Comparison of ENCODE assay signal across 10 cellular contexts in genomic region chr1:22447581-22448215, GRCh38. TPM values are rescaled to one million over a fixed set of nuclear protein-coding genes. Genes with fewer than 3 reads are reported as not detected.
DNase-seq lines count a peak whose midpoint lies in the region; ATAC-seq, FAIRE-seq and TF ChIP-seq lines count a peak whose summit lies in the region.
"Had no signal": no experiment of that assay in that cellular context is flagged by ENCODE, and none has a peak within 500 bp of the region (broad histone marks: within the 10 kb centered on the region; RNA-seq: fewer than 3 reads in every experiment).

No MANE protein-coding gene starts in this region.

- WGBS in heart right ventricle, 2 donors = 24 to 37% methylated on average over 6 of the region's 6 CpGs
- 38% methylated on average over 6 of the region's 6 CpGs for WGBS in mammary epithelial cell (ENCODE audit: low coverage, missing lambda C conversion rate)

- H3K4me3 ChIP-seq in heart right ventricle (no peak overlapping the region), mammary epithelial cell (replicated peaks in 1 of 3; ENCODE audit: insufficient read depth in 1 of 3, low read depth in 2 of 3, low read length in 3 of 3) (no peak overlapping the region), kidney epithelial cell (ENCODE audit: low read depth, low read length) (no peak overlapping the region)
- H3K4me3 ChIP-seq: BLaER1 treated with 17β-estradiol and CSF1 and Interleukin-3, amounts not matched to agents 10 nM and 100 nM; HAP-1 had no signal

- no peak for FAIRE-seq in urothelium cell line (lab: Jason Lieb, UNC)

- H3K79me2 ChIP-seq in mammary epithelial cell (ENCODE audit: insufficient read depth, low read length) = peaks cover 9% of the 10 kb centered on the region

- peaks cover 0 to 7% (median 0%) of the 10 kb centered on the region in 7 donors for H3K27me3 ChIP-seq in heart right ventricle
- H3K27me3 ChIP-seq in mammary epithelial cell (ENCODE audit: insufficient read depth, low read length) = no peaks in the 10 kb centered on the region
- no peaks in the 10 kb centered on the region for H3K27me3 ChIP-seq in kidney epithelial cell (ENCODE audit: control insufficient read depth, insufficient read depth, low read length)
- H3K27me3 ChIP-seq: BLaER1 treated with 17β-estradiol and CSF1 and Interleukin-3, amounts not matched to agents 10 nM and 100 nM had no signal

- in situ Hi-C loops in mammary epithelial cell (cut with MboI; ENCODE audit: low sequenced_read_pairs in 2 of 2) = no loop called here

- BruUV-seq in mammary epithelial cell (replicated peaks; lab: Mats Ljungman, UMichigan) = no TSS peak

- no peak overlapping the region for H3K4me2 ChIP-seq in mammary epithelial cell (ENCODE audit: insufficient read depth, low read depth, low read length)
- H3K4me2 ChIP-seq: BLaER1 treated with 17β-estradiol and CSF1 and Interleukin-3, amounts not matched to agents 10 nM and 100 nM had no signal

- CTCF ChIA-PET in mammary epithelial cell (lab: Charles Lee; ENCODE audit: low non-redundant PET) = no interaction called here

- H3K9me3 ChIP-seq in heart right ventricle (peaks cover 0 to 6% (median 0%) of the 10 kb centered on the region in 11 donors), mammary epithelial cell (replicated peaks; ENCODE audit: insufficient read depth, low read length) (no peaks in the 10 kb centered on the region)
- H3K9me3 ChIP-seq: HAP-1 had no signal

- intact Hi-C loops in heart right ventricle (cut with DNase I) = no loop called here
- intact Hi-C loops in cardiac septum (cut with DNase I) = no loop called here
- intact Hi-C loops in mammary epithelial cell (cut with micrococcal nuclease) = no loop called here

- H3K36me3 ChIP-seq in heart right ventricle (no peaks in the 10 kb centered on the region), mammary epithelial cell (ENCODE audit: insufficient read depth, low read length) (no peaks in the 10 kb centered on the region), kidney epithelial cell (ENCODE audit: control insufficient read depth, insufficient read depth, low read length) (no peaks in the 10 kb centered on the region)
- H3K36me3 ChIP-seq: BLaER1 treated with 17β-estradiol and CSF1 and Interleukin-3, amounts not matched to agents 10 nM and 100 nM had no signal

- ATAC-seq in heart right ventricle = peak in 1 of 8 donors; percentile 35

- dilution Hi-C loops in mammary epithelial cell (cut with HindIII; ENCODE audit: low sequenced_read_pairs) = no loop called here

- no peak overlapping the region for H2AFZ ChIP-seq in mammary epithelial cell (ENCODE audit: low read depth, low read length)

- no peak overlapping the region for H3K9ac ChIP-seq in mammary epithelial cell (ENCODE audit: insufficient read depth, low read length)
- H3K9ac ChIP-seq: BLaER1 treated with 17β-estradiol and CSF1 and Interleukin-3, amounts not matched to agents 10 nM and 100 nM had no signal

- H3K4me1 ChIP-seq in heart right ventricle (peaks cover 0 to 38% (median 21%) of the 10 kb centered on the region in 9 donors), mammary epithelial cell (ENCODE audit: insufficient read depth, low read length) (no peaks in the 10 kb centered on the region)

- peak overlapping the region; percentile 9 to 85 (median 66) for H3K27ac ChIP-seq in heart right ventricle
- H3K27ac ChIP-seq in mammary epithelial cell (ENCODE audit: insufficient read depth, low read depth, low read length) = no peak overlapping the region
- H3K27ac ChIP-seq: BLaER1 treated with 17β-estradiol and CSF1 and Interleukin-3, amounts not matched to agents 10 nM and 100 nM had no signal

- H4K20me1 ChIP-seq in mammary epithelial cell (ENCODE audit: insufficient read depth, low read length) = no peaks in the 10 kb centered on the region
- H4K20me1 ChIP-seq: BLaER1 treated with 17β-estradiol and CSF1 and Interleukin-3, amounts not matched to agents 10 nM and 100 nM had no signal

- peak in 1 of 2 donors; percentile 27 for DNase-seq in heart right ventricle
- DNase-seq in cardiac septum (ENCODE audit: low spot score) = no peak
- peak; percentile 57 for DNase-seq in mammary epithelial cell
- peak; percentile 60 for DNase-seq in kidney epithelial cell (ENCODE audit: low read depth)
- peak; percentile 52 for DNase-seq in urothelium cell line (ENCODE audit: low spot score)
- no peak for DNase-seq in NCI-H82 (lab: John Stamatoyannopoulos, UW)
- DNase-seq in NK-92 treated with Interleukin-12 subunit alpha and Interleukin-12 subunit beta, amount 100 ng/mL, for 24 hours (lab: John Stamatoyannopoulos, UW) = no peak
- DNase-seq in medulla oblongata (ENCODE audit: extremely low spot score) = no peak

- TF ChIP-seq CTCF in heart right ventricle (IDR thresholded peaks at IDR 0.05) (no peak), mammary epithelial cell (conservative IDR thresholded peaks at IDR 0.05 in 1 of 2, IDR thresholded peaks at IDR 0.05 in 1 of 2; ENCODE audit: extremely low read depth in 1 of 2, insufficient read depth in 1 of 2, low read depth in 1 of 2, low read length in 2 of 2) (no peak), kidney epithelial cell (IDR thresholded peaks at IDR 0.05; ENCODE audit: insufficient read depth, low read length, poor library complexity, severe bottlenecking) (no peak)

RNA-seq across cellular contexts. Expression of gene ZBTB40, which starts 4.0 kb away (rescaled TPM):
- total RNA-seq in heart right ventricle (10 to 100 TPM in 9 of 10 donors, 1 to 10 TPM in 1; 8.5 to 18.2 (median 14.2) TPM), cardiac septum (12.9 TPM), mammary epithelial cell (10 to 100 TPM; 10.8 to 13.6 TPM), kidney epithelial cell (16.3 and 19.0 TPM in 2 replicates)
- polyA plus RNA-seq in heart right ventricle (1 to 10 TPM; 3.2 to 6.4 TPM), mammary epithelial cell (3.2 TPM)
- 15.5 TPM for polyA minus RNA-seq in mammary epithelial cell

Comparison
In these comparisons a context has a peak if more than half of its experiments do, and no peak if none do; other contexts are left out.
1. DNase-seq: peak in mammary epithelial cell (single experiment), kidney epithelial cell (single experiment) and urothelium cell line (single experiment); none in cardiac septum (single experiment), NCI-H82 (single experiment), NK-92 treated with Interleukin-12 subunit alpha and Interleukin-12 subunit beta, amount 100 ng/mL, for 24 hours (single experiment) and medulla oblongata (single experiment).